1 cellular context compared by ENCODE assay signal in the genomic region with DNA sequence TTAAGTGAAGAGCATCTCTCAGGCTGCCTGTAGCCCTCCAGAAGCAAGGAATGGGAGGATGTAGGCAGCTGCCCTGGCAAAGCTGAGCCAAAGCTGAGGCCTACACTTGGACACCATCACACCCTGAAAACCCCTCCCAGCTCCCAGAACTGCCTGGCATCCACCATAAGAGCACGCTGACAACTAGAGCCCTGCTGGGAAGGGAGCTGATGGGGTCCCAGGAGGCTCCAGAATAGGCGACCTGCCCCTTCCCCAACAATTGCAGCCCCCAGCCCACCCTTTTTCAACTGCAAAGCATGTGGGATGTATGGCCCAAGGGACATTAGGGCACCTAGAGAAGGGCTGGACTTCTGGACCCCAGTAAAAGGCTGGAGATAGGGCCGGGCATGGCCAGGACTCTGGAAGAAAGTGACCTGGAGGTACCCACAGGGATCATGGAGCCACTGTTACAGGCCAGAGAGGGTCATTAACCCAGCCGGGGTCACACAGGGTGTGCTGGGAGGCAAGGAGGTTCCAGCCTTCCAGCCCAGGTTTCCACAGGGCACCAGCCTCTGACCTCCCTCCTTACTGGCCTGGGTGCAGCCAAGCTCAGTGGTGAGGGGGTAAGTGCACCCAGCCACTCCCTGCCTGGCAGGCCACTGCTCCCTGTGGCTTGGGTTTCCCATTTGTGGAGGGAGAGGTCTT.
TF ChIP-seq lines count a peak whose summit lies in the region.

No MANE protein-coding gene starts in this region.

TF ChIP-seq in HepG2, 621 proteins besides CTCF, POLR2A, EP300 and RAD21:
- no peak for TF ChIP-seq PPARG (CRISPR knock-in tag; conservative IDR thresholded peaks at IDR 0.05)
- no peak for TF ChIP-seq FOXA3 (CRISPR knock-in tag; IDR thresholded peaks at IDR 0.05)
- TF ChIP-seq, protein P1, sequence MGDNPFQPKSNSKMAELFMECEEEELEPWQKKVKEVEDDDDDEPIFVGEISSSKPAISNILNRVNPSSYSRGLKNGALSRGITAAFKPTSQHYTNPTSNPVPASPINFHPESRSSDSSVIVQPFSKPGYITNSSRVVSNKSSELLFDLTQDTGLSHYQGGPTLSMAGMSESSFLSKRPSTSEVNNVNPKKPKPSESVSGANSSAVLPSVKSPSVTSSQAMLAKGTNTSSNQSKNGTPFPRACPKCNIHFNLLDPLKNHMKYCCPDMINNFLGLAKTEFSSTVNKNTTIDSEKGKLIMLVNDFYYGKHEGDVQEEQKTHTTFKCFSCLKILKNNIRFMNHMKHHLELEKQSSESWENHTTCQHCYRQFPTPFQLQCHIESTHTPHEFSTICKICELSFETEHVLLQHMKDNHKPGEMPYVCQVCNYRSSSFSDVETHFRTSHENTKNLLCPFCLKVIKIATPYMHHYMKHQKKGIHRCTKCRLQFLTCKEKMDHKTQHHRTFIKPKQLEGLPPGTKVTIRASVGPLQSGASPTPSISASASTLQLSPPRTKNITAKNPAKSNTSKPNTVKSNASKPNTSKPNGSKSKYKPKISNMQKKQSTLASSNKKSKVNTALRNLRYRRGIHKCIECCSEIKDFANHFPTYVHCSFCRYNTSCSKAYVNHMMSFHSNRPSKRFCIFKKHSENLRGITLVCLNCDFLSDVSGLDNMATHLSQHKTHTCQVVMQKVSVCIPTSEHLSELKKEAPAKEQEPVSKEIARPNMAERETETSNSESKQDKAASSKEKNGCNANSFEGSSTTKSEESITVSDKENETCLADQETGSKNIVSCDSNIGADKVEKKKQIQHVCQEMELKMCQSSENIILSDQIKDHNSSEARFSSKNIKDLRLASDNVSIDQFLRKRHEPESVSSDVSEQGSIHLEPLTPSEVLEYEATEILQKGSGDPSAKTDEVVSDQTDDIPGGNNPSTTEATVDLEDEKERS (CRISPR knock-in tag; IDR thresholded peaks at IDR 0.05), result 0 out of 2 replicates have a peak, but pooled peaks have one; percentile 7
- peak; percentile 41 for TF ChIP-seq CBX1 (IDR thresholded peaks at IDR 0.05; ENCODE audit: low read depth)
- TF ChIP-seq, protein P2, sequence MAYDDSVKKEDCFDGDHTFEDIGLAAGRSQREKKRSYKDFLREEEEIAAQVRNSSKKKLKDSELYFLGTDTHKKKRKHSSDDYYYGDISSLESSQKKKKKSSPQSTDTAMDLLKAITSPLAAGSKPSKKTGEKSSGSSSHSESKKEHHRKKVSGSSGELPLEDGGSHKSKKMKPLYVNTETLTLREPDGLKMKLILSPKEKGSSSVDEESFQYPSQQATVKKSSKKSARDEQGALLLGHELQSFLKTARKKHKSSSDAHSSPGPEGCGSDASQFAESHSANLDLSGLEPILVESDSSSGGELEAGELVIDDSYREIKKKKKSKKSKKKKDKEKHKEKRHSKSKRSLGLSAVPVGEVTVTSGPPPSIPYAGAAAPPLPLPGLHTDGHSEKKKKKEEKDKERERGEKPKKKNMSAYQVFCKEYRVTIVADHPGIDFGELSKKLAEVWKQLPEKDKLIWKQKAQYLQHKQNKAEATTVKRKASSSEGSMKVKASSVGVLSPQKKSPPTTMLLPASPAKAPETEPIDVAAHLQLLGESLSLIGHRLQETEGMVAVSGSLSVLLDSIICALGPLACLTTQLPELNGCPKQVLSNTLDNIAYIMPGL (CRISPR knock-in tag; IDR thresholded peaks at IDR 0.05; ENCODE audit: borderline replicate concordance in 1 of 2, low read depth in 1 of 2), result peak in 1 of 2 experiments; percentile 27; a peak in 1 of 4 replicates
- TF ChIP-seq HNRNPL (IDR thresholded peaks at IDR 0.05; ENCODE audit: low read depth, low read length), result 0 out of 2 replicates have a peak, but pooled peaks have one; percentile 45
- TF ChIP-seq TBL1XR1 (IDR thresholded peaks at IDR 0.05; ENCODE audit: borderline replicate concordance, low read length, partially characterized antibody), result no peak
- 0 out of 2 replicates have a peak, but pooled peaks have one; percentile 60 for TF ChIP-seq SMAD1 (CRISPR knock-in tag; IDR thresholded peaks at IDR 0.05; ENCODE audit: borderline replicate concordance, low read depth)
- peak; percentile 95; the same call in 1 of the 2 replicates for TF ChIP-seq ZMYM3 (CRISPR knock-in tag; IDR thresholded peaks at IDR 0.05)
- TF ChIP-seq FOXM1 (CRISPR knock-in tag; IDR thresholded peaks at IDR 0.05), result no peak
- no peak for TF ChIP-seq ZNF543 (CRISPR knock-in tag; IDR thresholded peaks at IDR 0.05)
- no peak; the same call in 1 of the 2 replicates for TF ChIP-seq PITX1 (CRISPR knock-in tag; IDR thresholded peaks at IDR 0.05)
- no peak; the same call in 1 of the 2 replicates for TF ChIP-seq KDM5B (CRISPR knock-in tag; IDR thresholded peaks at IDR 0.05; ENCODE audit: borderline replicate concordance)
- TF ChIP-seq KDM4B (CRISPR knock-in tag; IDR thresholded peaks at IDR 0.05), result 0 out of 2 replicates have a peak, but pooled peaks have one; percentile 21
- TF ChIP-seq CCDC6 (CRISPR knock-in tag; IDR thresholded peaks at IDR 0.05), result no peak
- 0 out of 2 replicates have a peak, but pooled peaks have one; percentile 30 for TF ChIP-seq PAX8 (CRISPR knock-in tag; IDR thresholded peaks at IDR 0.05; ENCODE audit: borderline replicate concordance)
- no peak for TF ChIP-seq POLR2G (IDR thresholded peaks at IDR 0.05; ENCODE audit: low read depth, low read length)
- TF ChIP-seq ZNF768 (CRISPR knock-in tag; IDR thresholded peaks at IDR 0.05), result peak; percentile 99
- no peak for TF ChIP-seq ZNF251 (CRISPR knock-in tag; IDR thresholded peaks at IDR 0.05)
- TF ChIP-seq NFRKB (IDR thresholded peaks at IDR 0.05), result no peak
- no peak for TF ChIP-seq KAT8 (CRISPR knock-in tag; IDR thresholded peaks at IDR 0.05)
- TF ChIP-seq TMF1 (CRISPR knock-in tag; IDR thresholded peaks at IDR 0.05; ENCODE audit: low read depth), result 0 out of 2 replicates have a peak, but pooled peaks have one; percentile 47
- peak; percentile 24; the same call in 1 of the 2 replicates for TF ChIP-seq ZSCAN29 (CRISPR knock-in tag; conservative IDR thresholded peaks at IDR 0.05)
- TF ChIP-seq ZNF564 (CRISPR knock-in tag; IDR thresholded peaks at IDR 0.05), result 0 out of 2 replicates have a peak, but pooled peaks have one; percentile 13
- TF ChIP-seq ATAD3A (CRISPR knock-in tag; IDR thresholded peaks at IDR 0.05), result peak; percentile 39; the same call in 1 of the 2 replicates
- no peak for TF ChIP-seq RBM39 (IDR thresholded peaks at IDR 0.05; ENCODE audit: low read depth, low read length, poor library complexity, severe bottlenecking)
- 0 out of 2 replicates have a peak, but pooled peaks have one; percentile 43 for TF ChIP-seq MZF1 (CRISPR knock-in tag; IDR thresholded peaks at IDR 0.05; ENCODE audit: borderline replicate concordance)
- no peak for TF ChIP-seq ZNF143 (CRISPR knock-in tag; IDR thresholded peaks at IDR 0.05)
- TF ChIP-seq IRX3 (CRISPR knock-in tag; IDR thresholded peaks at IDR 0.05; ENCODE audit: borderline replicate concordance, low read depth), result no peak
- peak; percentile 9 for TF ChIP-seq HNRNPLL (IDR thresholded peaks at IDR 0.05; ENCODE audit: low read depth, low read length, poor library complexity, severe bottlenecking)
- TF ChIP-seq, protein P3, sequence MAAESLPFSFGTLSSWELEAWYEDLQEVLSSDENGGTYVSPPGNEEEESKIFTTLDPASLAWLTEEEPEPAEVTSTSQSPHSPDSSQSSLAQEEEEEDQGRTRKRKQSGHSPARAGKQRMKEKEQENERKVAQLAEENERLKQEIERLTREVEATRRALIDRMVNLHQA (CRISPR knock-in tag; IDR thresholded peaks at IDR 0.05), result no peak
- no peak; the same call in 1 of the 2 replicates for TF ChIP-seq ESRRA (CRISPR knock-in tag; IDR thresholded peaks at IDR 0.05; ENCODE audit: low read depth)
- TF ChIP-seq SP4 (CRISPR knock-in tag; IDR thresholded peaks at IDR 0.05), result peak; percentile 59; the same call in 1 of the 2 replicates
- TF ChIP-seq HDAC1 (CRISPR knock-in tag; IDR thresholded peaks at IDR 0.05), result no peak
- TF ChIP-seq RORA (CRISPR knock-in tag; IDR thresholded peaks at IDR 0.05), result no peak
- 0 out of 2 replicates have a peak, but pooled peaks have one; percentile 4 for TF ChIP-seq ZNF546 (CRISPR knock-in tag; conservative IDR thresholded peaks at IDR 0.05)
- TF ChIP-seq, protein P4, sequence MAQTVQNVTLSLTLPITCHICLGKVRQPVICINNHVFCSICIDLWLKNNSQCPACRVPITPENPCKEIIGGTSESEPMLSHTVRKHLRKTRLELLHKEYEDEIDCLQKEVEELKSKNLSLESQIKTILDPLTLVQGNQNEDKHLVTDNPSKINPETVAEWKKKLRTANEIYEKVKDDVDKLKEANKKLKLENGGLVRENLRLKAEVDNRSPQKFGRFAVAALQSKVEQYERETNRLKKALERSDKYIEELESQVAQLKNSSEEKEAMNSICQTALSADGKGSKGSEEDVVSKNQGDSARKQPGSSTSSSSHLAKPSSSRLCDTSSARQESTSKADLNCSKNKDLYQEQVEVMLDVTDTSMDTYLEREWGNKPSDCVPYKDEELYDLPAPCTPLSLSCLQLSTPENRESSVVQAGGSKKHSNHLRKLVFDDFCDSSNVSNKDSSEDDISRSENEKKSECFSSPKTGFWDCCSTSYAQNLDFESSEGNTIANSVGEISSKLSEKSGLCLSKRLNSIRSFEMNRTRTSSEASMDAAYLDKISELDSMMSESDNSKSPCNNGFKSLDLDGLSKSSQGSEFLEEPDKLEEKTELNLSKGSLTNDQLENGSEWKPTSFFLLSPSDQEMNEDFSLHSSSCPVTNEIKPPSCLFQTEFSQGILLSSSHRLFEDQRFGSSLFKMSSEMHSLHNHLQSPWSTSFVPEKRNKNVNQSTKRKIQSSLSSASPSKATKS (CRISPR knock-in tag; IDR thresholded peaks at IDR 0.05), result no peak
- TF ChIP-seq, protein P5, sequence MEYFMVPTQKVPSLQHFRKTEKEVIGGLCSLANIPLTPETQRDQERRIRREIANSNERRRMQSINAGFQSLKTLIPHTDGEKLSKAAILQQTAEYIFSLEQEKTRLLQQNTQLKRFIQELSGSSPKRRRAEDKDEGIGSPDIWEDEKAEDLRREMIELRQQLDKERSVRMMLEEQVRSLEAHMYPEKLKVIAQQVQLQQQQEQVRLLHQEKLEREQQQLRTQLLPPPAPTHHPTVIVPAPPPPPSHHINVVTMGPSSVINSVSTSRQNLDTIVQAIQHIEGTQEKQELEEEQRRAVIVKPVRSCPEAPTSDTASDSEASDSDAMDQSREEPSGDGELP (IDR thresholded peaks at IDR 0.05; ENCODE audit: borderline replicate concordance, low read depth), result no peak
- TF ChIP-seq, protein P6, sequence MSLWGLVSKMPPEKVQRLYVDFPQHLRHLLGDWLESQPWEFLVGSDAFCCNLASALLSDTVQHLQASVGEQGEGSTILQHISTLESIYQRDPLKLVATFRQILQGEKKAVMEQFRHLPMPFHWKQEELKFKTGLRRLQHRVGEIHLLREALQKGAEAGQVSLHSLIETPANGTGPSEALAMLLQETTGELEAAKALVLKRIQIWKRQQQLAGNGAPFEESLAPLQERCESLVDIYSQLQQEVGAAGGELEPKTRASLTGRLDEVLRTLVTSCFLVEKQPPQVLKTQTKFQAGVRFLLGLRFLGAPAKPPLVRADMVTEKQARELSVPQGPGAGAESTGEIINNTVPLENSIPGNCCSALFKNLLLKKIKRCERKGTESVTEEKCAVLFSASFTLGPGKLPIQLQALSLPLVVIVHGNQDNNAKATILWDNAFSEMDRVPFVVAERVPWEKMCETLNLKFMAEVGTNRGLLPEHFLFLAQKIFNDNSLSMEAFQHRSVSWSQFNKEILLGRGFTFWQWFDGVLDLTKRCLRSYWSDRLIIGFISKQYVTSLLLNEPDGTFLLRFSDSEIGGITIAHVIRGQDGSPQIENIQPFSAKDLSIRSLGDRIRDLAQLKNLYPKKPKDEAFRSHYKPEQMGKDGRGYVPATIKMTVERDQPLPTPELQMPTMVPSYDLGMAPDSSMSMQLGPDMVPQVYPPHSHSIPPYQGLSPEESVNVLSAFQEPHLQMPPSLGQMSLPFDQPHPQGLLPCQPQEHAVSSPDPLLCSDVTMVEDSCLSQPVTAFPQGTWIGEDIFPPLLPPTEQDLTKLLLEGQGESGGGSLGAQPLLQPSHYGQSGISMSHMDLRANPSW (CRISPR knock-in tag; IDR thresholded peaks at IDR 0.05; ENCODE audit: borderline replicate concordance), result 0 out of 2 replicates have a peak, but pooled peaks have one; percentile 51
- TF ChIP-seq TOPORS (CRISPR knock-in tag; IDR thresholded peaks at IDR 0.05), result 0 out of 2 replicates have a peak, but pooled peaks have one; percentile 22
